8 cellular contexts compared by ENCODE assay signal in genomic region chr2:218034497-218035213, GRCh38. TPM values are rescaled to one million over a fixed set of nuclear protein-coding genes. Genes with fewer than 3 reads are reported as not detected.
A peak's percentile ranks its signal among the peaks of the same experiment; 100 is the strongest.
DNase-seq lines count a peak whose midpoint lies in the region; ATAC-seq, FAIRE-seq and TF ChIP-seq lines count a peak whose summit lies in the region.
"Not testable (repeated sequence)": the region's sequence is repeated elsewhere in the genome, so short reads cannot be mapped to it uniquely, and the experiment has no call there.

No MANE protein-coding gene starts in this region.

- DNase-seq in Ammon's horn (ENCODE audit: low spot score), result peak; percentile 90
- peak; percentile 48 for DNase-seq in GM19239 (ENCODE audit: insufficient read length, low spot score)
- DNase-seq in NCI-H510A (lab: John Stamatoyannopoulos, UW), result peak; percentile 64
- peak; percentile 80 for DNase-seq in activated CD4-positive, alpha-beta T cell treated with anti-CD3 and anti-CD28 coated beads for 36 hours
- not testable (repeated sequence) for DNase-seq in chondrocyte (ENCODE audit: low spot score)
- peak; percentile 49 for DNase-seq in kidney glomerular epithelial cell (lab: John Stamatoyannopoulos, UW)
- peak; percentile 71 for DNase-seq in stimulated activated CD4-positive, alpha-beta T cell treated with anti-CD3 and anti-CD28 coated beads, Interleukin-1b, Interleukin-23, amount 100 ng/mL, for 48 hours

- TF ChIP-seq CTCF in chondrocyte (IDR thresholded peaks at IDR 0.05), result peak; percentile 82

- not testable (repeated sequence) for H3K36me3 Mint-ChIP-seq in activated CD4-positive, alpha-beta T cell treated with anti-CD3 and anti-CD28 coated beads for 36 hours (ENCODE audit: low read depth); chondrocyte (ENCODE audit: low read depth)

- not testable (repeated sequence) for H3K27me3 Mint-ChIP-seq in activated CD4-positive, alpha-beta T cell treated with anti-CD3 and anti-CD28 coated beads for 36 hours
- peaks cover 14% of the 10 kb centered on the region for H3K27me3 Mint-ChIP-seq in chondrocyte (ENCODE audit: low read depth)

- peak; percentile 100 for FAIRE-seq in GM19239 (lab: Jason Lieb, UNC)

- H3K4me1 Mint-ChIP-seq in activated CD4-positive, alpha-beta T cell treated with anti-CD3 and anti-CD28 coated beads for 36 hours, result peaks cover 11% of the 10 kb centered on the region
- H3K4me1 Mint-ChIP-seq in chondrocyte (ENCODE audit: low read depth), result peaks cover 17% of the 10 kb centered on the region

- intact Hi-C loops in activated CD4-positive, alpha-beta T cell treated with anti-CD3 and anti-CD28 coated beads for 36 hours (cut with DNase I, micrococcal nuclease), result loop anchor here (1.0 to 2.0 kb wide), 3 partner anchors 34 to 249 kb away; partner anchors contain the start of gene RUFY4 (in 1 of the 2)

- POLR2A ChIA-PET in activated CD4-positive, alpha-beta T cell treated with anti-CD3 and anti-CD28 coated beads for 36 hours (lab: Charles Lee), result not testable (repeated sequence)

- not testable (repeated sequence) for H3K9me3 Mint-ChIP-seq in activated CD4-positive, alpha-beta T cell treated with anti-CD3 and anti-CD28 coated beads for 36 hours (ENCODE audit: low read depth); chondrocyte (ENCODE audit: low read depth)

- peak overlapping the region; percentile 54 for H3K4me3 Mint-ChIP-seq in activated CD4-positive, alpha-beta T cell treated with anti-CD3 and anti-CD28 coated beads for 36 hours
- not testable (repeated sequence) for H3K4me3 Mint-ChIP-seq in chondrocyte (ENCODE audit: unreplicated experiment)

- peak overlapping the region; percentile 23 for H3K27ac Mint-ChIP-seq in activated CD4-positive, alpha-beta T cell treated with anti-CD3 and anti-CD28 coated beads for 36 hours
- H3K27ac Mint-ChIP-seq in chondrocyte (ENCODE audit: unreplicated experiment), result not testable (repeated sequence)

- peak; percentile 88 for ATAC-seq in HG03342 (IDR thresholded peaks at IDR 0.05; ENCODE audit: unreplicated experiment)
- peak; percentile 92 for ATAC-seq in activated CD4-positive, alpha-beta T cell treated with anti-CD3 and anti-CD28 coated beads for 36 hours

- CTCF ChIA-PET in activated CD4-positive, alpha-beta T cell treated with anti-CD3 and anti-CD28 coated beads for 36 hours (lab: Charles Lee), result interaction anchor here (0.7 to 2.5 kb wide), 8 partner anchors 9 to 249 kb away, joined by 3 to 10 read pairs (median 4); partner anchors contain the start of gene RUFY4

RNA-seq across cellular contexts. Expression of gene TNS1, which starts 31.9 kb away (rescaled TPM):
- total RNA-seq in activated CD4-positive, alpha-beta T cell treated with anti-CD3 and anti-CD28 coated beads for 36 hours, result under 1 TPM; 0.64 to 0.88 TPM
- total RNA-seq in chondrocyte, result 227 to 272 TPM (median 249 TPM) in 3 replicates

RNA-seq across cellular contexts. Expression of gene RUFY4, which starts 34.4 kb away (rescaled TPM):
- total RNA-seq in activated CD4-positive, alpha-beta T cell treated with anti-CD3 and anti-CD28 coated beads for 36 hours, result 1 to 10 TPM; 1.6 to 1.7 TPM
- not detected in 3 replicates for total RNA-seq in chondrocyte

Comparison
In these comparisons a context has a peak if more than half of its experiments do, and no peak if none do; other contexts are left out.
1. RNA of gene TNS1, which starts 31.9 kb away (total RNA-seq): 227 to 272 TPM in chondrocyte; 0.64 to 0.88 TPM in activated CD4-positive, alpha-beta T cell treated with anti-CD3 and anti-CD28 coated beads for 36 hours; every median in the first group is over 100 times any median in the second.